ENCODE assay signal across 15 cellular contexts in genomic region chr2:68420254-68420910, GRCh38. TPM values are rescaled to one million over a fixed set of nuclear protein-coding genes. Genes with fewer than 3 reads are reported as not detected.
DNase-seq lines count a peak whose midpoint lies in the region; TF ChIP-seq lines count a peak whose summit lies in the region.
"Had no signal": no experiment of that assay in that cellular context is flagged by ENCODE, and none has a peak within 500 bp of the region (broad histone marks: within the 10 kb centered on the region; RNA-seq: fewer than 3 reads in every experiment).

No MANE protein-coding gene starts in this region.

- no peaks in the 10 kb centered on the region for H3K27me3 ChIP-seq in BLaER1 treated with 17β-estradiol and CSF1 and Interleukin-3, amounts not matched to agents 10 nM and 100 nM
- H3K27me3 ChIP-seq in HL-60 (ENCODE audit: insufficient read depth, poor library complexity, severe bottlenecking): no peaks in the 10 kb centered on the region
- H3K27me3 ChIP-seq in adrenal gland: no peaks in the 10 kb centered on the region
- H3K27me3 ChIP-seq: SJSA1, tibial nerve had no signal

- TF ChIP-seq CTCF in HL-60 (IDR thresholded peaks at IDR 0.05; ENCODE audit: insufficient read depth, low read length): no peak
- TF ChIP-seq CTCF in OCI-LY7 (conservative IDR thresholded peaks at IDR 0.05; ENCODE audit: low read length): no peak
- TF ChIP-seq CTCF in adrenal gland (IDR thresholded peaks at IDR 0.05): no peak

- 61 to 73% (median 69%) methylated on average over 3 of the region's 3 CpGs for WGBS in adrenal gland, 4 donors

- no peaks in the 10 kb centered on the region for H3K79me2 ChIP-seq in OCI-LY7 (ENCODE audit: insufficient read depth, low read depth, low read length)
- H3K79me2 ChIP-seq: hepatocyte had no signal

- H3K4me3 ChIP-seq in BLaER1 treated with 17β-estradiol and CSF1 and Interleukin-3, amounts not matched to agents 10 nM and 100 nM: no peak overlapping the region
- H3K4me3 ChIP-seq in HL-60 (replicated peaks; ENCODE audit: insufficient read depth, low read length): no peak overlapping the region
- H3K4me3 ChIP-seq in OCI-LY7 (ENCODE audit: low read depth, low read length, poor library complexity, severe bottlenecking): no peak overlapping the region
- H3K4me3 ChIP-seq in adrenal gland: no peak overlapping the region
- H3K4me3 ChIP-seq: hepatocyte, SJSA1, tibial nerve had no signal

- peaks cover 38 to 64% (median 53%) of the 10 kb centered on the region in 10 experiments for H3K4me1 ChIP-seq in BLaER1 treated with 17β-estradiol and CSF1 and Interleukin-3, amounts not matched to agents 10 nM and 100 nM
- H3K4me1 ChIP-seq in OCI-LY7 (ENCODE audit: insufficient read depth, low read length, poor library complexity, severe bottlenecking) (peaks cover 73% of the 10 kb centered on the region), adrenal gland (replicated peaks in 1 of 2) (no peaks in the 10 kb centered on the region)
- H3K4me1 ChIP-seq: SJSA1, tibial nerve had no signal

- intact Hi-C loops in OCI-LY7 (cut with micrococcal nuclease; ENCODE audit: unreplicated experiment): loop anchor here (5.0 kb wide), 1 partner anchor 168 kb away; the partner anchor contains the start of gene PPP3R1
- intact Hi-C loops in adrenal gland (cut with DNase I): no loop called here

- no peak overlapping the region for H3K9ac ChIP-seq in BLaER1 treated with 17β-estradiol and CSF1 and Interleukin-3, amounts not matched to agents 10 nM and 100 nM

- H3K27ac ChIP-seq in BLaER1 treated with 17β-estradiol and CSF1 and Interleukin-3, amounts not matched to agents 10 nM and 100 nM: peak overlapping the region in 2 of 11 experiments; percentile 27 to 37; a peak in 1 of 22 replicates
- H3K27ac ChIP-seq in HL-60 (replicated peaks): 0 out of 2 replicates have a peak overlapping the region, but pooled peaks have one; percentile 9
- peak overlapping the region; percentile 38 for H3K27ac ChIP-seq in OCI-LY7 (ENCODE audit: low read depth, low read length, poor library complexity, severe bottlenecking)
- no peak overlapping the region for H3K27ac ChIP-seq in adrenal gland
- H3K27ac ChIP-seq: C4-2B, hepatocyte, SJSA1, tibial nerve, VCaP had no signal

- DNase-seq in HL-60 (ENCODE audit: low read depth in 1 of 2, low spot score in 1 of 2) (peak; percentile 81 to 84), OCI-LY7 (ENCODE audit: low spot score) (peak; percentile 72), fibroblast of peridontal ligament (ENCODE audit: extremely low read depth) (peak; percentile 49), occipital lobe (lab: John Stamatoyannopoulos, UW) (no peak), NCI-H2171 treated with DMSO at 0.1 percent for 48 hours (lab: John Stamatoyannopoulos, UW) (no peak), adrenal gland (no peak), T1000 (lab: John Stamatoyannopoulos, UW) (no peak)
- DNase-seq: activated naive CD4-positive, alpha-beta T cell treated with anti-CD3 and anti-CD28 coated beads, Interleukin-2, amount 50 U/mL, for 16 hours; NCI-H774 had no signal

- no TSS peak for BruUV-seq in OCI-LY7 (replicated peaks; lab: Mats Ljungman, UMichigan)

- H3K9me3 ChIP-seq in BLaER1 treated with 17β-estradiol and CSF1 and Interleukin-3, amounts not matched to agents 10 nM and 100 nM (replicated peaks in 1 of 11): peaks cover 0 to 17% (median 16%) of the 10 kb centered on the region in 11 experiments; a peak in 18 of 22 replicates
- peaks cover 19% of the 10 kb centered on the region for H3K9me3 ChIP-seq in OCI-LY7 (ENCODE audit: low read length)
- no peaks in the 10 kb centered on the region for H3K9me3 ChIP-seq in adrenal gland (replicated peaks in 1 of 3)
- H3K9me3 ChIP-seq: SJSA1, tibial nerve had no signal

- POLR2A ChIA-PET in OCI-LY7 (lab: Charles Lee): interaction anchor here (0.9 to 11.7 kb wide), 8 partner anchors 7 to 55 kb away, joined by 3 to 103 read pairs (median 4); partner anchors contain the start of gene PLEK

- H3K9me2 ChIP-seq in OCI-LY7 (ENCODE audit: insufficient read depth, low read length): no peaks in the 10 kb centered on the region

- no peaks in the 10 kb centered on the region for H4K20me1 ChIP-seq in BLaER1 treated with 17β-estradiol and CSF1 and Interleukin-3, amounts not matched to agents 10 nM and 100 nM
- no peaks in the 10 kb centered on the region for H4K20me1 ChIP-seq in OCI-LY7 (ENCODE audit: insufficient read depth, low read length)

- no peak for TF ChIP-seq POLR2A in adrenal gland (IDR thresholded peaks at IDR 0.05)

- 0 out of 22 replicates have a peak, but pooled peaks cover 0 to 3% (median 0%) of the 10 kb centered on the region in 11 experiments for H3K36me3 ChIP-seq in BLaER1 treated with 17β-estradiol and CSF1 and Interleukin-3, amounts not matched to agents 10 nM and 100 nM
- H3K36me3 ChIP-seq in OCI-LY7 (ENCODE audit: insufficient read depth, low read length) (peaks cover 14% of the 10 kb centered on the region), adrenal gland (replicated peaks in 1 of 2) (no peaks in the 10 kb centered on the region)
- H3K36me3 ChIP-seq: SJSA1, tibial nerve had no signal

- H2AFZ ChIP-seq in OCI-LY7 (ENCODE audit: low read length): peak overlapping the region; percentile 37; the same call in 1 of the 2 replicates
- H2AFZ ChIP-seq: hepatocyte had no signal

- CTCF ChIA-PET in OCI-LY7 (lab: Charles Lee; ENCODE audit: unreplicated experiment): interaction anchor here (1.2 to 2.2 kb wide), 2 partner anchors 9 to 16 kb away, joined by 5 to 8 read pairs; no protein-coding TSS in a partner anchor

- H3K4me2 ChIP-seq in BLaER1 treated with 17β-estradiol and CSF1 and Interleukin-3, amounts not matched to agents 10 nM and 100 nM: peak overlapping the region; percentile 2 to 44 (median 22); a peak in 9 of 22 replicates
- H3K4me2 ChIP-seq in OCI-LY7 (ENCODE audit: low read length): peak overlapping the region; percentile 9; the same call in 1 of the 2 replicates
- H3K4me2 ChIP-seq: hepatocyte had no signal

RNA-seq across cellular contexts. Expression of gene FBXO48, which starts 46.7 kb away (rescaled TPM):
- total RNA-seq in OCI-LY7 (2014; rRNA removed; shearing (Covaris generic)): 1.5 and 1.8 TPM in 2 replicates
- total RNA-seq in OCI-LY7 (2022) (6.8 and 8.5 TPM in 2 replicates), occipital lobe (0.94 TPM), adrenal gland (1 to 10 TPM in 5 of 8 donors, under 1 TPM in 3; 0.42 to 2.7 (median 1.2) TPM)
- 1 to 10 TPM in 1 of 3 donors, under 1 TPM in 2; 0.54 to 2.8 (median 0.56) TPM for polyA plus RNA-seq in adrenal gland

RNA-seq across cellular contexts. Expression of gene APLF, which starts 47.0 kb away (rescaled TPM):
- total RNA-seq in OCI-LY7 (2014; rRNA removed; shearing (Covaris generic)): 6.1 and 8.8 TPM in 2 replicates
- total RNA-seq in OCI-LY7 (2022) (6.8 and 7.6 TPM in 2 replicates), occipital lobe (12.3 TPM), adrenal gland (1 to 10 TPM; 3.0 to 6.8 (median 3.9) TPM)
- polyA plus RNA-seq in adrenal gland: 1 to 10 TPM; 1.1 to 2.7 (median 1.3) TPM

RNA-seq across cellular contexts. Expression of gene PLEK, which starts 55.3 kb away (rescaled TPM):
- 20.8 and 27.3 TPM in 2 replicates for total RNA-seq in OCI-LY7 (2014; rRNA removed; shearing (Covaris generic))
- 80.6 and 88.7 TPM in 2 replicates for total RNA-seq in OCI-LY7 (2022)
- total RNA-seq in occipital lobe: 3.0 TPM
- 10 to 100 TPM in 6 of 8 donors, 1 to 10 TPM in 2; 5.1 to 29.4 (median 15.6) TPM for total RNA-seq in adrenal gland
- 10 to 100 TPM in 1 of 3 donors, 1 to 10 TPM in 2; 5.2 to 12.2 (median 7.4) TPM for polyA plus RNA-seq in adrenal gland
- total RNA-seq: SJSA1 had no signal

Comparison
In these comparisons a context has a peak if more than half of its experiments do, and no peak if none do; other contexts are left out.
1. H3K27ac ChIP-seq: peak in HL-60 (single experiment) and OCI-LY7 (single experiment); none in adrenal gland (0 of 5).
2. DNase-seq: peak in HL-60 (2 of 2), OCI-LY7 (single experiment) and fibroblast of peridontal ligament (single experiment); none in occipital lobe (single experiment), NCI-H2171 treated with DMSO at 0.1 percent for 48 hours (single experiment), adrenal gland (0 of 7) and T1000 (single experiment).